Comparison of ENCODE assay signal across 9 cellular contexts in genomic region chr17:39926588-39927100, GRCh38. TPM values are rescaled to one million over a fixed set of nuclear protein-coding genes. Genes with fewer than 3 reads are reported as not detected.
DNase-seq lines count a peak whose midpoint lies in the region; ATAC-seq and TF ChIP-seq lines count a peak whose summit lies in the region.
"Had no signal": no experiment of that assay in that cellular context is flagged by ENCODE, and none has a peak within 500 bp of the region (broad histone marks: within the 10 kb centered on the region; RNA-seq: fewer than 3 reads in every experiment).

No MANE protein-coding gene starts in this region.

- ATAC-seq in central memory CD8-positive, alpha-beta T cell (replicated peaks; ENCODE audit: extremely low read depth, poor library complexity, severe bottlenecking), result peak; percentile 77
- ATAC-seq in left lung (peak; percentile 50), GM19467 (IDR thresholded peaks at IDR 0.05; ENCODE audit: unreplicated experiment) (no peak)

- no peaks in the 10 kb centered on the region for H3K27me3 Mint-ChIP-seq in central memory CD8-positive, alpha-beta T cell

- H3K36me3 ChIP-seq in HUES48 (ENCODE audit: control insufficient read depth, insufficient read depth, low read length) (peaks cover 25% of the 10 kb centered on the region), left lung (peaks cover 0 to 24% of the 10 kb centered on the region in 2 donors)

- intact Hi-C loops in left lung (cut with DNase I), result no loop called here

- peak; percentile 58 for DNase-seq in DMS 273 (lab: John Stamatoyannopoulos, UW; ENCODE audit: unreplicated experiment)
- DNase-seq in DMS 273 treated with DMSO at 0.1 percent for 48 hours (lab: John Stamatoyannopoulos, UW), result no peak
- DNase-seq in central memory CD8-positive, alpha-beta T cell (ENCODE audit: low spot score in 2 of 2), result peak; percentile 37 to 60
- DNase-seq in left lung, result peak in 1 of 2 donors; percentile 76
- DNase-seq in stimulated activated CD8-positive, alpha-beta memory T cell treated with anti-CD3 and anti-CD28 coated beads, Interleukin-12 subunit alpha, Interleukin-12 subunit beta, amount 100 ng/mL, for 4 hours (ENCODE audit: low read depth), result peak; percentile 23

- peaks cover 54% of the 10 kb centered on the region for H3K4me1 Mint-ChIP-seq in central memory CD8-positive, alpha-beta T cell

- peaks cover 23% of the 10 kb centered on the region for H3K4me1 ChIP-seq in HUES48 (ENCODE audit: control insufficient read depth, insufficient read depth, low read length)
- peaks cover 28 to 67% of the 10 kb centered on the region in 2 donors for H3K4me1 ChIP-seq in left lung

- H3K9me3 ChIP-seq in HUES48 (ENCODE audit: control insufficient read depth, insufficient read depth, low read length) (no peaks in the 10 kb centered on the region), left lung (no peaks in the 10 kb centered on the region)

- peak overlapping the region; percentile 94 for H3K4me3 Mint-ChIP-seq in central memory CD8-positive, alpha-beta T cell

- peaks cover 31% of the 10 kb centered on the region for H3K36me3 Mint-ChIP-seq in central memory CD8-positive, alpha-beta T cell (ENCODE audit: insufficient read depth)

- no peaks in the 10 kb centered on the region for H3K9me3 Mint-ChIP-seq in central memory CD8-positive, alpha-beta T cell

- H3K27ac ChIP-seq in HUES48 (ENCODE audit: low read depth, low read length) (peak overlapping the region; percentile 91), VCaP (peak overlapping the region; percentile 75), left lung (peak overlapping the region; percentile 83 to 88)

- no peaks in the 10 kb centered on the region for H3K27me3 ChIP-seq in HUES48 (ENCODE audit: control insufficient read depth, insufficient read depth, low read length)
- H3K27me3 ChIP-seq in left lung, result no peaks in the 10 kb centered on the region

- H3K9ac ChIP-seq in HUES48 (ENCODE audit: low read depth, low read length), result peak overlapping the region; percentile 62; the same call in 1 of the 2 replicates

- peak overlapping the region; percentile 78 for H3K27ac Mint-ChIP-seq in central memory CD8-positive, alpha-beta T cell (ENCODE audit: low read depth)

- H3K4me3 ChIP-seq in HUES48 (ENCODE audit: low read depth, low read length) (peak overlapping the region; percentile 89), left lung (peak overlapping the region; percentile 79 to 84)

- no peak for TF ChIP-seq CTCF in VCaP (conservative IDR thresholded peaks at IDR 0.05)
- no peak for TF ChIP-seq CTCF in left lung (IDR thresholded peaks at IDR 0.05)

RNA-seq across cellular contexts. Expression of gene ORMDL3, which starts 0.8 kb away (rescaled TPM):
- 100 to 1,000 TPM in 1 of 2 donors, 10 to 100 TPM in 1; 47.6 to 107 TPM for total RNA-seq in left lung

RNA-seq across cellular contexts. Expression of gene LRRC3C, which starts 0.9 kb away (rescaled TPM):
- total RNA-seq in left lung, result not detected
- total RNA-seq: renal cortical epithelial cell had no signal

RNA-seq across cellular contexts. Expression of gene GSDMB, which starts 8.2 kb away (rescaled TPM):
- 10 to 100 TPM in 1 of 2 donors, 1 to 10 TPM in 1; 9.2 to 16.7 TPM for total RNA-seq in left lung

RNA-seq across cellular contexts. Expression of gene GSDMA, which starts 36.2 kb away (rescaled TPM):
- total RNA-seq in left lung, result under 1 TPM in 1 of 2 donors, not detected in 1; 0.76 TPM
- total RNA-seq: renal cortical epithelial cell had no signal

RNA-seq across cellular contexts. Expression of gene PSMD3, which starts 54.0 kb away (rescaled TPM):
- total RNA-seq in left lung, result 100 to 1,000 TPM in 1 of 2 donors, 10 to 100 TPM in 1; 72.8 to 117 TPM
